In the genomic region with DNA sequence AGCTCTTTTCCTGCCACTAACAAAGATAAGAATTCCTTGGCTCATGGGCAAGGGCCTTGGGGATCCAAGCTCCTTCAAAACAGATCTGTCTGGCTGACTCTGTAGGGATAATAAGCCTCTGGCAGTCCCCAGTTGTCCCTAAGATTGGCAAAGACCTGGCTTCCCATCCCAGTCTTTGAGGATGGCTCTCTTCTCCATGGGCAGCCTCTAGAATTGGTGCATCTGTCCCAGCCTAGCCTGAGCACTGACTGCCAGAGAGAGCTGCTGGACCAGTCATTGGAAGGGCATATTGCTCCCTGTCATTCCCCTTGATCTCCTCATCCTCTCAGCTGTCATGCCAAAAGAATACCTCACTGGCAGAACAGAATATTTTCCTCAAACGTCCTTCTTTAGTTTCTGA, we compare ENCODE assay signal across 27 cellular contexts.
"Had no signal": no experiment of that assay in that cellular context is flagged by ENCODE, and none has a peak within 500 bp of the region (broad histone marks: within the 10 kb centered on the region; RNA-seq: fewer than 3 reads in every experiment).

No MANE protein-coding gene starts in this region.

- H3K27me3 ChIP-seq: adrenal gland, body of pancreas, gastroesophageal sphincter, hepatocyte, uterus had no signal

- H3K4me1 ChIP-seq: body of pancreas, gastroesophageal sphincter, uterus had no signal

- H3K9me3 Mint-ChIP-seq: activated CD4-positive, alpha-beta memory T cell treated with anti-CD3 and anti-CD28 coated beads, Interleukin-2, amount 10 ng/mL, durations not matched to agents 7 days and 5 days; activated CD4-positive, alpha-beta T cell treated with anti-CD3 and anti-CD28 coated beads, Interleukin-2, amount 10 ng/mL, durations not matched to agents 7 days and 5 days; activated naive CD4-positive, alpha-beta T cell treated with anti-CD3 and anti-CD28 coated beads for 36 hours; activated naive CD8-positive, alpha-beta T cell treated with anti-CD3 and anti-CD28 coated beads for 36 hours; naive B cell; stimulated activated naive CD8-positive, alpha-beta T cell treated with anti-CD3 and anti-CD28 coated beads, Interleukin-15, Interleukin-2, amounts not matched to agents 100 ng/mL and 50 ng/mL, for 24 hours had no signal

- DNase-seq: activated CD4-positive, alpha-beta memory T cell treated with anti-CD3 and anti-CD28 coated beads, Interleukin-2, amount 10 ng/mL, durations not matched to agents 7 days and 5 days; activated CD4-positive, alpha-beta T cell treated with anti-CD3 and anti-CD28 coated beads, Interleukin-2, amount 10 ng/mL, durations not matched to agents 7 days and 5 days; activated CD4-positive, CD25-positive, alpha-beta regulatory T cell treated with anti-CD3 and anti-CD28 coated beads, Interleukin-2, amount 50 U/mL, for 72 hours; activated effector memory CD4-positive, alpha-beta T cell treated with anti-CD3 and anti-CD28 coated beads, Interleukin-2, amount 50 U/mL, for 16 hours; activated naive CD4-positive, alpha-beta T cell treated with anti-CD3 and anti-CD28 coated beads for 36 hours; activated naive CD8-positive, alpha-beta T cell treated with anti-CD3 and anti-CD28 coated beads for 36 hours; aorta; body of pancreas; effector memory CD4-positive, alpha-beta T cell; erythroblast; left cardiac atrium; left ventricle myocardium superior; mammary epithelial cell; naive B cell; occipital lobe; posterior cingulate gyrus; right cardiac atrium; stimulated activated CD4-positive, alpha-beta T cell treated with anti-CD3 and anti-CD28 coated beads, Interleukin-2, amount 100 ng/mL, for 48 hours; trophoblast cell; uterus had no signal

- H3K27ac Mint-ChIP-seq: activated CD4-positive, alpha-beta memory T cell treated with anti-CD3 and anti-CD28 coated beads, Interleukin-2, amount 10 ng/mL, durations not matched to agents 7 days and 5 days; activated CD4-positive, alpha-beta T cell treated with anti-CD3 and anti-CD28 coated beads, Interleukin-2, amount 10 ng/mL, durations not matched to agents 7 days and 5 days; activated naive CD4-positive, alpha-beta T cell treated with anti-CD3 and anti-CD28 coated beads for 36 hours; activated naive CD8-positive, alpha-beta T cell treated with anti-CD3 and anti-CD28 coated beads for 36 hours; naive B cell; stimulated activated naive CD8-positive, alpha-beta T cell treated with anti-CD3 and anti-CD28 coated beads, Interleukin-15, Interleukin-2, amounts not matched to agents 100 ng/mL and 50 ng/mL, for 24 hours had no signal

- H3K36me3 Mint-ChIP-seq: activated naive CD8-positive, alpha-beta T cell treated with anti-CD3 and anti-CD28 coated beads for 36 hours; naive B cell had no signal

- FAIRE-seq: colon, keratinocyte had no signal

- H3K4me3 Mint-ChIP-seq: activated CD4-positive, alpha-beta memory T cell treated with anti-CD3 and anti-CD28 coated beads, Interleukin-2, amount 10 ng/mL, durations not matched to agents 7 days and 5 days; activated CD4-positive, alpha-beta T cell treated with anti-CD3 and anti-CD28 coated beads, Interleukin-2, amount 10 ng/mL, durations not matched to agents 7 days and 5 days; activated naive CD4-positive, alpha-beta T cell treated with anti-CD3 and anti-CD28 coated beads for 36 hours; activated naive CD8-positive, alpha-beta T cell treated with anti-CD3 and anti-CD28 coated beads for 36 hours; naive B cell; stimulated activated naive CD8-positive, alpha-beta T cell treated with anti-CD3 and anti-CD28 coated beads, Interleukin-15, Interleukin-2, amounts not matched to agents 100 ng/mL and 50 ng/mL, for 24 hours had no signal

- H2AFZ ChIP-seq: hepatocyte had no signal

- H3K4me1 Mint-ChIP-seq: activated CD4-positive, alpha-beta memory T cell treated with anti-CD3 and anti-CD28 coated beads, Interleukin-2, amount 10 ng/mL, durations not matched to agents 7 days and 5 days; activated CD4-positive, alpha-beta T cell treated with anti-CD3 and anti-CD28 coated beads, Interleukin-2, amount 10 ng/mL, durations not matched to agents 7 days and 5 days; activated naive CD8-positive, alpha-beta T cell treated with anti-CD3 and anti-CD28 coated beads for 36 hours; naive B cell had no signal

- H3K27me3 Mint-ChIP-seq: activated CD4-positive, alpha-beta T cell treated with anti-CD3 and anti-CD28 coated beads, Interleukin-2, amount 10 ng/mL, durations not matched to agents 7 days and 5 days had no signal

- H3K9me3 ChIP-seq: adrenal gland, body of pancreas, gastroesophageal sphincter, thoracic aorta, uterus had no signal

- ATAC-seq: body of pancreas, gastroesophageal sphincter, left cardiac atrium, left ventricle myocardium superior, right cardiac atrium had no signal

- H3K36me3 ChIP-seq: uterus had no signal

- H3K27ac ChIP-seq: adrenal gland, body of pancreas, gastroesophageal sphincter, hepatocyte, thoracic aorta, uterus had no signal

- H3K4me2 ChIP-seq: hepatocyte had no signal

- H3K4me3 ChIP-seq: adrenal gland, body of pancreas, gastroesophageal sphincter, hepatocyte, thoracic aorta, uterus had no signal
